Comparison of ENCODE assay signal across 2 cellular contexts in the genomic region with DNA sequence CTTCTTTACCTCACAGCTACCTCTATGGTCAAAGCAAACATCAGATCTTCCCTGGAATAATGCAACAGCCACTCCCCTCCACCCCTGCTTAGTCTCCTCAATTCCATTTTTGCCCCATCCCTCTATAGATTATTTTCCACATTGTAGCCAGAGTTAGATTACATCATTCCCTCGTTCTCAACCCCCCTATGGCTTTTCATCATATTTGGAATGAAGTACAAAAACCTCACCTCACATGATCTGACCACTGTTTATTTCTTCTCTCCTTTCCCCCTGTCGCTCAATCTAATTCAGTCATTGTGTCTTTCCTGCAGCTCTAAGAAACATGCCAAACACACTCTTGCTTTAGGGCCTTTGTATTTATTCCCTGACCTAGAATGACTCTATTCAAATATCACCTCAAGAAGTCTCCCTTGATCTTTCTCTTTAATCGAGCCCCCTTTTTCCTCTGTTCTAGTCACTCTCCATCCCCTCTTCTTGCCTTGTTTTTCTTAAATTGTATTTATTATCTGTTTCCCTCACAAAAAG.
TF ChIP-seq lines count a peak whose summit lies in the region.

No MANE protein-coding gene starts in this region.

TF ChIP-seq in HepG2, 621 proteins besides CTCF, POLR2A, EP300 and RAD21:
- no peak for TF ChIP-seq TCF7 (IDR thresholded peaks at IDR 0.05; ENCODE audit: low read depth)
- TF ChIP-seq ATF7 (IDR thresholded peaks at IDR 0.05): peak; percentile 31; the same call in 1 of the 2 replicates
- no peak for TF ChIP-seq ATF7 (CRISPR knock-in tag; IDR thresholded peaks at IDR 0.05)

TF ChIP-seq in GM12878, 131 proteins besides CTCF, POLR2A, EP300 and RAD21:
- TF ChIP-seq SUPT20H (IDR thresholded peaks at IDR 0.05; ENCODE audit: borderline replicate concordance, control insufficient read depth, low read depth, low read length) (no peak), STAT3 (IDR thresholded peaks at IDR 0.05; ENCODE audit: low read depth, low read length) (no peak), RELA (IDR thresholded peaks at IDR 0.05; ENCODE audit: borderline replicate concordance, partially characterized antibody) (no peak), RB1 (IDR thresholded peaks at IDR 0.05; ENCODE audit: borderline replicate concordance) (no peak), NR2C2 (IDR thresholded peaks at IDR 0.05; ENCODE audit: borderline replicate concordance, control insufficient read depth, insufficient read length, low read depth) (no peak), FOXK2 (IDR thresholded peaks at IDR 0.05) (no peak), ZBED1 (IDR thresholded peaks at IDR 0.05; ENCODE audit: borderline replicate concordance) (no peak), JUND (IDR thresholded peaks at IDR 0.05; ENCODE audit: low read depth, low read length) (no peak), SMARCA5 (IDR thresholded peaks at IDR 0.05) (no peak), ZNF622 (IDR thresholded peaks at IDR 0.05) (no peak), ETV6 (conservative IDR thresholded peaks at IDR 0.05 in 1 of 2, IDR thresholded peaks at IDR 0.05 in 1 of 2; ENCODE audit: borderline replicate concordance in 1 of 2, low read depth in 1 of 2) (no peak), SKIL (IDR thresholded peaks at IDR 0.05; ENCODE audit: low read depth, poor library complexity, severe bottlenecking) (no peak), IKZF2 (IDR thresholded peaks at IDR 0.05) (no peak)
- TF ChIP-seq, protein P1, sequence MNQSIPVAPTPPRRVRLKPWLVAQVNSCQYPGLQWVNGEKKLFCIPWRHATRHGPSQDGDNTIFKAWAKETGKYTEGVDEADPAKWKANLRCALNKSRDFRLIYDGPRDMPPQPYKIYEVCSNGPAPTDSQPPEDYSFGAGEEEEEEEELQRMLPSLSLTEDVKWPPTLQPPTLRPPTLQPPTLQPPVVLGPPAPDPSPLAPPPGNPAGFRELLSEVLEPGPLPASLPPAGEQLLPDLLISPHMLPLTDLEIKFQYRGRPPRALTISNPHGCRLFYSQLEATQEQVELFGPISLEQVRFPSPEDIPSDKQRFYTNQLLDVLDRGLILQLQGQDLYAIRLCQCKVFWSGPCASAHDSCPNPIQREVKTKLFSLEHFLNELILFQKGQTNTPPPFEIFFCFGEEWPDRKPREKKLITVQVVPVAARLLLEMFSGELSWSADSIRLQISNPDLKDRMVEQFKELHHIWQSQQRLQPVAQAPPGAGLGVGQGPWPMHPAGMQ (IDR thresholded peaks at IDR 0.05; ENCODE audit: borderline replicate concordance): no peak
- TF ChIP-seq, protein P2, sequence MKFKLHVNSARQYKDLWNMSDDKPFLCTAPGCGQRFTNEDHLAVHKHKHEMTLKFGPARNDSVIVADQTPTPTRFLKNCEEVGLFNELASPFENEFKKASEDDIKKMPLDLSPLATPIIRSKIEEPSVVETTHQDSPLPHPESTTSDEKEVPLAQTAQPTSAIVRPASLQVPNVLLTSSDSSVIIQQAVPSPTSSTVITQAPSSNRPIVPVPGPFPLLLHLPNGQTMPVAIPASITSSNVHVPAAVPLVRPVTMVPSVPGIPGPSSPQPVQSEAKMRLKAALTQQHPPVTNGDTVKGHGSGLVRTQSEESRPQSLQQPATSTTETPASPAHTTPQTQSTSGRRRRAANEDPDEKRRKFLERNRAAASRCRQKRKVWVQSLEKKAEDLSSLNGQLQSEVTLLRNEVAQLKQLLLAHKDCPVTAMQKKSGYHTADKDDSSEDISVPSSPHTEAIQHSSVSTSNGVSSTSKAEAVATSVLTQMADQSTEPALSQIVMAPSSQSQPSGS (IDR thresholded peaks at IDR 0.05; ENCODE audit: low read length): no peak
TF ChIP-seq in GM12878: peak in this region for 0.
